Comparison of ENCODE assay signal across 26 cellular contexts in the genomic region with DNA sequence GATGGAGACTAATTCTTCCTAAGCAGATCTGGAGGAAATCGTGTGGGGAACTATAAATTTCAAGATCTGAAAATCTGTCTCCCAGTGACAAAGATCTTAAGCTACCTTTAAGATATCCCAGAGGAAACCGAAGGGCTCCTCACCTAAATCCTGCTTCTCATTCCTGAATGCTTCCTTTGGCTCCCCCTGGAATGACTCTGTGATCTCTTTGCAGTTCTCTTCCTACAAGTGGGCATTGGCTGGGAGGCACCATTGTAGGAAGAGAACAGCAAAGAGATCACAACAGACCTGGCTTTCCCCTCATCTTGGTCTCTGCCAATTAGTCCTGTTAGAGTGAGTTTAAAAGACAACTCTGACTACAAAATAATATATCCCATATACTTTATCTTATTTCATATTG.
"Had no signal": no experiment of that assay in that cellular context is flagged by ENCODE, and none has a peak within 500 bp of the region (broad histone marks: within the 10 kb centered on the region; RNA-seq: fewer than 3 reads in every experiment).

No MANE protein-coding gene starts in this region.

- H3K36me3 ChIP-seq: colonic mucosa, esophagus muscularis mucosa, gastroesophageal sphincter, heart left ventricle, left lung, neutrophil, pancreas, right lobe of liver, thyroid gland had no signal

- H3K27me3 ChIP-seq: colonic mucosa, esophagus muscularis mucosa, foreskin keratinocyte, gastroesophageal sphincter, heart left ventricle, left lung, pancreas, right lobe of liver, thyroid gland had no signal

- H2AFZ ChIP-seq: hepatocyte had no signal

- H3K79me2 ChIP-seq: hepatocyte had no signal

- H3K27ac Mint-ChIP-seq: dendritic cell treated with granulocyte-macrophage colony-stimulating factor and Interleukin-4, amounts not matched to agents 40 ng/mL and 50 ng/mL, for 4 days; natural killer cell; stimulated activated naive CD8-positive, alpha-beta T cell treated with anti-CD3 and anti-CD28 coated beads, Interleukin-15, amount 100 ng/mL, for 72 hours had no signal

- H3K9me3 ChIP-seq: colonic mucosa, esophagus muscularis mucosa, gastroesophageal sphincter, heart left ventricle, left lung, neutrophil, pancreas, right lobe of liver, thyroid gland had no signal

- H3K27ac ChIP-seq: colonic mucosa, esophagus muscularis mucosa, foreskin keratinocyte, gastroesophageal sphincter, heart left ventricle, hepatocyte, left lung, neutrophil, pancreas, right lobe of liver, thyroid gland had no signal

- ATAC-seq: foreskin keratinocyte; gastroesophageal sphincter; heart left ventricle; left cardiac atrium; left lung; natural killer cell; pancreas; right lobe of liver; stimulated activated naive CD8-positive, alpha-beta T cell treated with anti-CD3 and anti-CD28 coated beads, Interleukin-15, amount 100 ng/mL, for 72 hours had no signal

- DNase-seq: colonic mucosa; effector CD8-positive, alpha-beta T cell; foreskin keratinocyte; heart left ventricle; left cardiac atrium; left lung; mammary epithelial cell; natural killer cell; pancreas; retina; right lobe of liver; stimulated activated CD4-positive, alpha-beta T cell treated with anti-CD3 and anti-CD28 coated beads, Interleukin-12 subunit alpha, Interleukin-12 subunit beta, amount 100 ng/mL, for 4 hours; stimulated activated CD4-positive, alpha-beta T cell treated with anti-CD3 and anti-CD28 coated beads, Interleukin-1b, Interleukin-23, amount 100 ng/mL, for 48 hours; stimulated activated CD4-positive, alpha-beta T cell treated with anti-CD3 and anti-CD28 coated beads, Interleukin-4, amount 100 ng/mL, for 1 hour; stimulated activated CD8-positive, alpha-beta memory T cell treated with anti-CD3 and anti-CD28 coated beads, Interleukin-4, amount 100 ng/mL, for 48 hours; stimulated activated naive CD4-positive, alpha-beta T cell; stimulated activated naive CD8-positive, alpha-beta T cell treated with anti-CD3 and anti-CD28 coated beads, Interleukin-15, amount 100 ng/mL, for 72 hours; thyroid gland; trophoblast cell had no signal

- H3K4me3 ChIP-seq: colonic mucosa, esophagus muscularis mucosa, gastroesophageal sphincter, heart left ventricle, hepatocyte, left lung, pancreas, right lobe of liver, smooth muscle cell, thyroid gland had no signal

- H3K4me1 ChIP-seq: colonic mucosa, esophagus muscularis mucosa, foreskin keratinocyte, gastroesophageal sphincter, heart left ventricle, left lung, pancreas, right lobe of liver, thyroid gland had no signal

- H3K4me2 ChIP-seq: hepatocyte, smooth muscle cell had no signal

- H3K4me3 Mint-ChIP-seq: central memory CD8-positive, alpha-beta T cell; dendritic cell treated with granulocyte-macrophage colony-stimulating factor and Interleukin-4, amounts not matched to agents 40 ng/mL and 50 ng/mL, for 4 days; natural killer cell; stimulated activated naive CD8-positive, alpha-beta T cell treated with anti-CD3 and anti-CD28 coated beads, Interleukin-15, amount 100 ng/mL, for 72 hours had no signal

- H3K36me3 Mint-ChIP-seq: natural killer cell had no signal

- H3K27me3 Mint-ChIP-seq: central memory CD8-positive, alpha-beta T cell; stimulated activated naive CD8-positive, alpha-beta T cell treated with anti-CD3 and anti-CD28 coated beads, Interleukin-15, amount 100 ng/mL, for 72 hours had no signal

- H3K4me1 Mint-ChIP-seq: central memory CD8-positive, alpha-beta T cell; natural killer cell; stimulated activated naive CD8-positive, alpha-beta T cell treated with anti-CD3 and anti-CD28 coated beads, Interleukin-15, amount 100 ng/mL, for 72 hours had no signal
